In genomic region chr9:7370378-7370777, GRCh38 we compare ENCODE assay signal across 24 cellular contexts.
A peak's percentile ranks its signal among the peaks of the same experiment; 100 is the strongest.
DNase-seq lines count a peak whose midpoint lies in the region; ATAC-seq and TF ChIP-seq lines count a peak whose summit lies in the region.
"Had no signal": no experiment of that assay in that cellular context is flagged by ENCODE, and none has a peak within 500 bp of the region (broad histone marks: within the 10 kb centered on the region; RNA-seq: fewer than 3 reads in every experiment).

No MANE protein-coding gene starts in this region.

- H3K27me3 ChIP-seq in cardiac muscle cell (no peaks in the 10 kb centered on the region), right lobe of liver (no peaks in the 10 kb centered on the region)
- H3K27me3 ChIP-seq: Peyer's patch, SJSA1 had no signal

- no peak for TF ChIP-seq CTCF in cardiac muscle cell (IDR thresholded peaks at IDR 0.05; ENCODE audit: low read depth, low read length)
- TF ChIP-seq CTCF in right lobe of liver (IDR thresholded peaks at IDR 0.05): no peak

- in situ Hi-C loops in KBM-7 (cut with MboI; ENCODE audit: low pct_unique_long_range_greater_than_20kb, low sequenced_read_pairs): no loop called here

- ATAC-seq in right lobe of liver (peak in 3 of 4 donors; percentile 20 to 60 (median 55)), HG02973 (IDR thresholded peaks at IDR 0.05; ENCODE audit: unreplicated experiment) (no peak)
- ATAC-seq: activated T-cell treated with anti-CD3 and anti-CD28 coated beads, Interleukin-2, amount 50 U/mL, for 4 hours; natural killer cell; stimulated activated naive B cell treated with anti-CD40 and anti-IgM and Interleukin-4, amounts not matched to agents 10 μg/mL and 1 μg/mL and 100 μg/mL, for 72 hours had no signal

- no peak overlapping the region for H3K27ac ChIP-seq in cardiac muscle cell
- H3K27ac ChIP-seq in right lobe of liver: no peak overlapping the region
- H3K27ac ChIP-seq: epithelial cell of prostate, Peyer's patch, SJSA1 had no signal

- H3K9me3 ChIP-seq in cardiac muscle cell (ENCODE audit: low read depth) (no peaks in the 10 kb centered on the region), right lobe of liver (no peaks in the 10 kb centered on the region)
- H3K9me3 ChIP-seq: Peyer's patch, SJSA1 had no signal

- H3K4me3 ChIP-seq in cardiac muscle cell (no peak overlapping the region), right lobe of liver (no peak overlapping the region)
- H3K4me3 ChIP-seq: Peyer's patch, SJSA1, skin epidermis had no signal

- H3K4me1 ChIP-seq in cardiac muscle cell (ENCODE audit: low read depth): peaks cover 31% of the 10 kb centered on the region
- H3K4me1 ChIP-seq in right lobe of liver: peaks cover 0 to 28% (median 9%) of the 10 kb centered on the region in 4 donors
- H3K4me1 ChIP-seq: Peyer's patch, SJSA1 had no signal

- intact Hi-C loops in cardiac septum (cut with DNase I) (no loop called here), right lobe of liver (cut with DNase I) (no loop called here)

- DNase-seq in cardiac muscle cell (ENCODE audit: low read depth in 1 of 2, low spot score in 1 of 2) (peak; percentile 30 to 38), cardiac septum (ENCODE audit: low spot score) (no peak), foreskin melanocyte (peak; percentile 64), right lobe of liver (no peak), putamen (ENCODE audit: low spot score) (peak; percentile 62), KBM-7 (no peak), dedifferentiated amniotic fluid mesenchymal stem cell (ENCODE audit: extremely low spot score) (no peak)
- DNase-seq: 8988T; activated gamma-delta T cell; activated naive CD8-positive, alpha-beta T cell treated with anti-CD3 and anti-CD28 coated beads, Interleukin-2, amount 10 ng/mL, durations not matched to agents 7 days and 5 days; activated T-cell treated with anti-CD3 and anti-CD28 coated beads, Interleukin-2, amount 50 U/mL, for 4 hours; aorta; effector memory CD4-positive, alpha-beta T cell; HCEC 1CT; natural killer cell; NCI-H1048; NCI-H774; occipital lobe; Peyer's patch; stimulated activated naive B cell treated with anti-CD40 and anti-IgM and Interleukin-4, amounts not matched to agents 10 μg/mL and 1 μg/mL and 100 μg/mL, for 72 hours had no signal

- WGBS in right lobe of liver (ENCODE audit: insufficient coverage, low coverage, low lambda C conversion rate, missing lambda C conversion rate): 48% methylated on average over 2 of the region's 2 CpGs

- TF ChIP-seq POLR2A in right lobe of liver (IDR thresholded peaks at IDR 0.05): no peak

- H3K36me3 ChIP-seq in cardiac muscle cell: no peaks in the 10 kb centered on the region
- no peaks in the 10 kb centered on the region for H3K36me3 ChIP-seq in right lobe of liver
- H3K36me3 ChIP-seq: Peyer's patch, SJSA1 had no signal

Comparison
In these comparisons a context has a peak if more than half of its experiments do, and no peak if none do; other contexts are left out.
1. DNase-seq: peak in cardiac muscle cell (2 of 2), foreskin melanocyte (single experiment) and putamen (single experiment); none in cardiac septum (single experiment), right lobe of liver (0 of 3), KBM-7 (single experiment) and dedifferentiated amniotic fluid mesenchymal stem cell (single experiment).